Comparison of ENCODE assay signal across 9 cellular contexts in the genomic region with DNA sequence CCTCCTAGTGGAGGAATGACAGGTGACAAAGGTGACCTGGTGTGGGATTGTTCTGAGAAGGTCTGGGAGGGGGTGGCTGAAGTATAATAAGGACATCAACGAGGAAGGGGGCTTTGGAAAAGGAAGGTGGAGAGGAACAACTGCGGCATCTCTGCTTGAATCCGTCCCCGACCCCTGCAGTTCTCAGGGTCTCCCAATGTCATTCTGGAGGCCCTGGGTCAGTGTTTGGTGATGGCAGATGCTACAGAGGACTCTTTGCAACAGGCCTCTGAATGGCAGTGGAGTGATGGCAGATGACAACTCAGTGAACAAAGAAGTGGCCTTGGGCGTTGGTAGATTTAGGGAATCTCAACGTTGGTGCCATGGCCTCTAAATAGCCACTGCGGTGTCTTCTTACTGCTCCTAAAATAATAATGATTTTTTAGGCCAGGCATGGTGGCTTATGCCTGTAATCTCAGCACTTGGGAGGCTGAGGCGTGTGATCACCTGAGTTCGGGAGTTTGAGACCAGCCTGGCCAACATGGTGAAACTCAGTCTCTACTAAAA. TPM values are rescaled to one million over a fixed set of nuclear protein-coding genes. Genes with fewer than 3 reads are reported as not detected.
A peak's percentile ranks its signal among the peaks of the same experiment; 100 is the strongest.
DNase-seq lines count a peak whose midpoint lies in the region; ATAC-seq, FAIRE-seq and TF ChIP-seq lines count a peak whose summit lies in the region.
"Had no signal": no experiment of that assay in that cellular context is flagged by ENCODE, and none has a peak within 500 bp of the region (broad histone marks: within the 10 kb centered on the region; RNA-seq: fewer than 3 reads in every experiment).

No MANE protein-coding gene starts in this region.

- intact Hi-C loops in A673 (cut with micrococcal nuclease; ENCODE audit: unreplicated experiment), result no loop called here
- intact Hi-C loops in K562 (cut with micrococcal nuclease), result no loop called here
- intact Hi-C loops in mucosa of descending colon (cut with DNase I, micrococcal nuclease), result no loop called here

- peak overlapping the region; percentile 82 for H3K4me3 ChIP-seq in A673 (ENCODE audit: low read depth, low read length, poor library complexity, severe bottlenecking)
- peak overlapping the region; percentile 83 for H3K4me3 ChIP-seq in K562
- H3K4me3 ChIP-seq in mucosa of descending colon, result no peak overlapping the region

- TF ChIP-seq POLR2A in K562 (conservative IDR thresholded peaks at IDR 0.05), result no peak

- no peaks in the 10 kb centered on the region; the same call in none of the 2 replicates for H3K27me3 Mint-ChIP-seq in HFFc6 (ENCODE audit: insufficient read depth)

- no peak overlapping the region for H3K27ac Mint-ChIP-seq in HFFc6

- no peak for FAIRE-seq in K562 (lab: Jason Lieb, UNC)
- FAIRE-seq: G401.6 had no signal

- in situ Hi-C loops in K562 (cut with MboI), result no loop called here

- peaks cover 11% of the 10 kb centered on the region; the same call in 2 of the 3 replicates for H3K79me2 ChIP-seq in K562 (ENCODE audit: control insufficient read depth, insufficient read depth, low read length)

- H4K20me1 ChIP-seq in K562 (replicated peaks; ENCODE audit: control insufficient read depth, insufficient read depth, low read length), result no peaks in the 10 kb centered on the region

- BruUV-seq in A673 (replicated peaks; lab: Mats Ljungman, UMichigan) (TSS peak; percentile 68), K562 (replicated peaks; lab: Mats Ljungman, UMichigan) (no TSS peak)

- peak overlapping the region; percentile 69 to 94; a peak in 3 of 4 replicates for H3K9ac ChIP-seq in K562 (ENCODE audit: insufficient read depth in 1 of 2, low read depth in 2 of 2, low read length in 2 of 2)

- CTCF ChIA-PET in A673 (lab: Charles Lee), result no interaction called here
- CTCF ChIA-PET in K562 (lab: Yijun Ruan, JAX; ENCODE audit: low intra/inter-chr PET ratio), result no interaction called here

- H3K4me1 Mint-ChIP-seq in HFFc6 (ENCODE audit: low read depth), result peaks cover 11% of the 10 kb centered on the region

- no peak for TF ChIP-seq EP300 in K562 (IDR thresholded peaks at IDR 0.05; ENCODE audit: low read length)

- POLR2A ChIA-PET in A673 (lab: Charles Lee; ENCODE audit: low non-redundant PET), result no interaction called here
- POLR2A ChIA-PET in K562 (lab: Yijun Ruan, JAX), result interaction anchor here (0.6 to 2.3 kb wide), 5 partner anchors 8 to 141 kb away, joined by 3 to 8 read pairs (median 3); no protein-coding TSS in a partner anchor

- H3K9me3 ChIP-seq in A673 (ENCODE audit: low read depth, low read length, poor library complexity, severe bottlenecking) (no peaks in the 10 kb centered on the region), K562 (replicated peaks; ENCODE audit: control insufficient read depth, insufficient read depth, low read depth, low read length) (no peaks in the 10 kb centered on the region), mucosa of descending colon (no peaks in the 10 kb centered on the region)

- H3K27ac ChIP-seq in A673 (ENCODE audit: low read depth, low read length, poor library complexity, severe bottlenecking) (no peak overlapping the region), K562 (ENCODE audit: extremely low read depth, low read depth, low read length) (no peak overlapping the region; the same call in 2 of the 3 replicates)

- ATAC-seq in K562 (no peak), mucosa of descending colon (no peak), GM21390 (IDR thresholded peaks at IDR 0.05; ENCODE audit: unreplicated experiment) (no peak), GM19351 (IDR thresholded peaks at IDR 0.05; ENCODE audit: unreplicated experiment) (no peak)

- H3K36me3 ChIP-seq in A673 (ENCODE audit: insufficient read depth, low read length, poor library complexity, severe bottlenecking), result peaks cover 3% of the 10 kb centered on the region
- peaks cover 33% of the 10 kb centered on the region; the same call in 1 of the 3 replicates for H3K36me3 ChIP-seq in K562 (ENCODE audit: control insufficient read depth, insufficient read depth, low read length)
- peaks cover 10% of the 10 kb centered on the region for H3K36me3 ChIP-seq in mucosa of descending colon (ENCODE audit: low read depth)

- H3K4me1 ChIP-seq in A673 (ENCODE audit: insufficient read depth, low read length, poor library complexity, severe bottlenecking) (no peaks in the 10 kb centered on the region), K562 (replicated peaks in 1 of 2; ENCODE audit: control insufficient read depth in 2 of 2, insufficient read depth in 2 of 2, low read length in 2 of 2) (peaks cover 8 to 14% of the 10 kb centered on the region in 2 experiments; a peak in 4 of 5 replicates), mucosa of descending colon (ENCODE audit: low read depth) (peaks cover 39% of the 10 kb centered on the region)

- DNase-seq in A673 (ENCODE audit: low spot score) (no peak), HFFc6 (no peak), K562 (ENCODE audit: extremely low read depth in 1 of 4, low spot score in 3 of 4) (peak in 1 of 4 experiments; percentile 4), mucosa of descending colon (peak in 2 of 3 donors; percentile 24 to 25), SHP77 treated with DMSO at 0.1 percent for 48 hours (lab: John Stamatoyannopoulos, UW) (no peak), glomerular visceral epithelial cell (ENCODE audit: extremely low spot score) (no peak)

- no peak for TF ChIP-seq CTCF in A673 (conservative IDR thresholded peaks at IDR 0.05; ENCODE audit: low read depth, low read length)
- TF ChIP-seq CTCF in HFFc6 (IDR thresholded peaks at IDR 0.05), result no peak
- no peak for TF ChIP-seq CTCF in K562 (IDR thresholded peaks at IDR 0.05 in 2 of 3, conservative IDR thresholded peaks at IDR 0.05 in 1 of 3; ENCODE audit: insufficient read depth in 2 of 3, low read depth in 1 of 3, low read length in 3 of 3)
- TF ChIP-seq CTCF in mucosa of descending colon (IDR thresholded peaks at IDR 0.05), result no peak

- peak overlapping the region; percentile 90 for H3K4me3 Mint-ChIP-seq in HFFc6

- H3K4me2 ChIP-seq in K562 (ENCODE audit: insufficient read depth, low read length), result peak overlapping the region; percentile 79

- no peak for TF ChIP-seq RAD21 in K562 (CRISPR knock-in tag; conservative IDR thresholded peaks at IDR 0.05 in 1 of 2, IDR thresholded peaks at IDR 0.05 in 1 of 2)

- H3K36me3 Mint-ChIP-seq in HFFc6 (ENCODE audit: low read depth), result no peaks in the 10 kb centered on the region; the same call in 1 of the 2 replicates

- H3K27me3 ChIP-seq in A673 (replicated peaks; ENCODE audit: insufficient read depth, low read depth, low read length, poor library complexity) (no peaks in the 10 kb centered on the region), K562 (ENCODE audit: control insufficient read depth in 2 of 2, insufficient read depth in 2 of 2, low read length in 2 of 2) (peaks cover 0 to 2% of the 10 kb centered on the region in 2 experiments; a peak in 2 of 5 replicates)

- H3K9me1 ChIP-seq in K562 (ENCODE audit: control insufficient read depth, insufficient read depth, low read length), result no peaks in the 10 kb centered on the region

- no peak overlapping the region for H2AFZ ChIP-seq in K562 (ENCODE audit: low read depth, low read length)

- no peaks in the 10 kb centered on the region for H3K9me3 Mint-ChIP-seq in HFFc6

- WGBS in K562 (ENCODE audit: insufficient coverage, low coverage, missing lambda C conversion rate), result 73% methylated on average over 9 of the region's 9 CpGs

RNA-seq across cellular contexts. Expression of a gene that starts 1.3 kb away (rescaled TPM):
- total RNA-seq in A673 (2021) (24.4 and 33.6 TPM in 2 replicates), K562 (2014; rRNA removed) (14.0 and 17.2 TPM in 2 replicates), K562 (2014; rRNA removed; fragmentation: Illumina TruSeq; extraction: Trizol) (6.5 and 9.1 TPM in 2 replicates), K562 (2015; rRNA removed; fragmentation: Illumina TruSeq; extraction: Trizol) (11.2 and 13.6 TPM in 2 replicates), K562 (2021) (32.3 and 45.5 TPM in 2 replicates), mucosa of descending colon (100 to 1,000 TPM in 1 of 3 donors, 10 to 100 TPM in 2; 89.6 to 160 (median 97.4) TPM)
- total RNA-seq in HFFc6 (2021; fragmentation: NEBNext Ultra II Directional; extraction: Animal tissue kit (Norgen Biotek cat#: 25700)), result 10 to 100 TPM; 11.1 to 13.8 (median 11.8) TPM
- 111 and 287 TPM in 2 replicates for total RNA-seq in K562 (2011; cell fraction: chromatin; rRNA removed; ENCODE audit: low replicate concordance)
- 149 and 158 TPM in 2 replicates for total RNA-seq in K562 (2011; cell fraction: nucleolus; rRNA removed)
- 121 and 125 TPM in 2 replicates for total RNA-seq in K562 (2011; cell fraction: nucleoplasm; rRNA removed)
- polyA plus RNA-seq in K562 (2011; rRNA removed) (16.4 and 22.8 TPM in 2 replicates), K562 (2014; fragmentation: Illumina TruSeq; extraction: Trizol) (13.9 and 15.2 TPM in 2 replicates), K562 (2014; fragmentation: Nextera tagmentation; extraction: Ambion mirVana) (under 1 TPM; 0.06 to 0.14 TPM), K562 (2014; rRNA removed) (36.5 and 42.5 TPM in 2 replicates)
- 7.9 and 11.1 TPM in 2 replicates for polyA plus RNA-seq in K562 (2011; cell fraction: cytosol; rRNA removed)
- polyA plus RNA-seq in K562 (2011; cell fraction: nucleus; rRNA removed), result 246 and 319 TPM in 2 replicates
- 25.6 and 37.4 TPM in 2 replicates for polyA plus RNA-seq in K562 (2012)
- 6.3 and 9.9 TPM in 2 replicates for polyA minus RNA-seq in K562 (2011; rRNA and poly(A)+ RNA removed)
- 5.7 and 13.2 TPM in 2 replicates for polyA minus RNA-seq in K562 (2011; cell fraction: cytosol; rRNA and poly(A)+ RNA removed)
- 49.8 and 50.9 TPM in 2 replicates for polyA minus RNA-seq in K562 (2011; cell fraction: nucleus; rRNA and poly(A)+ RNA removed)

RNA-seq across cellular contexts. Expression of a gene that starts 52.0 kb away (rescaled TPM):
- total RNA-seq in A673 (2021), result 3.8 and 6.3 TPM in 2 replicates
- total RNA-seq in HFFc6 (2021; fragmentation: NEBNext Ultra II Directional; extraction: Animal tissue kit (Norgen Biotek cat#: 25700)), result 10 to 100 TPM in 2 of 6 experiments, 1 to 10 TPM in 4; 8.0 to 15.0 (median 8.6) TPM
- not detected in 2 replicates for total RNA-seq in K562 (2011; cell fraction: chromatin; rRNA removed; ENCODE audit: low replicate concordance)
- not detected in 2 replicates for total RNA-seq in K562 (2011; cell fraction: nucleolus; rRNA removed)
- not detected in 2 replicates for total RNA-seq in K562 (2011; cell fraction: nucleoplasm; rRNA removed)
- not detected in 2 replicates for total RNA-seq in K562 (2014; rRNA removed)
- not detected in 2 replicates for total RNA-seq in K562 (2014; rRNA removed; fragmentation: Illumina TruSeq; extraction: Trizol)
- total RNA-seq in K562 (2015; rRNA removed; fragmentation: Illumina TruSeq; extraction: Trizol), result not detected in 2 replicates
- 0.09 and 0.22 TPM in 2 replicates for total RNA-seq in K562 (2021)
- polyA plus RNA-seq in K562 (2011; rRNA removed), result not detected in 2 replicates
- not detected in 2 replicates for polyA plus RNA-seq in K562 (2011; cell fraction: cytosol; rRNA removed)
- not detected in 2 replicates for polyA plus RNA-seq in K562 (2011; cell fraction: nucleus; rRNA removed)
- not detected in 2 replicates for polyA plus RNA-seq in K562 (2012)
- polyA plus RNA-seq in K562 (2014; fragmentation: Illumina TruSeq; extraction: Trizol), result not detected in 2 replicates
- polyA plus RNA-seq in K562 (2014; fragmentation: Nextera tagmentation; extraction: Ambion mirVana), result not detected
- polyA plus RNA-seq in K562 (2014; rRNA removed), result not detected in 2 replicates
- polyA minus RNA-seq in K562 (2011; rRNA and poly(A)+ RNA removed), result not detected in 2 replicates
- not detected in 2 replicates for polyA minus RNA-seq in K562 (2011; cell fraction: cytosol; rRNA and poly(A)+ RNA removed)
- polyA minus RNA-seq in K562 (2011; cell fraction: nucleus; rRNA and poly(A)+ RNA removed), result not detected in 2 replicates
- total RNA-seq in mucosa of descending colon, result 10 to 100 TPM; 16.9 to 33.3 (median 22.1) TPM

Comparison
In these comparisons a context has a peak if more than half of its experiments do, and no peak if none do; other contexts are left out.
1. DNase-seq: peak in mucosa of descending colon (2 of 3); none in A673 (single experiment), HFFc6 (single experiment), SHP77 treated with DMSO at 0.1 percent for 48 hours (single experiment) and glomerular visceral epithelial cell (single experiment).